8 cellular contexts compared by ENCODE assay signal in genomic region chr10:103660364-103661197, GRCh38.
DNase-seq lines count a peak whose midpoint lies in the region; ATAC-seq, FAIRE-seq and TF ChIP-seq lines count a peak whose summit lies in the region.

No MANE protein-coding gene starts in this region.

- WGBS in adipose tissue, 3 donors: 26 to 47% (median 27%) methylated on average over 33 to 42 of the region's 42 CpGs

- peak overlapping the region; percentile 81 for H3K4me3 ChIP-seq in Jurkat, Clone E6-1 (ENCODE audit: low read length)
- H3K4me3 ChIP-seq in keratinocyte (ENCODE audit: control insufficient read depth in 2 of 3, extremely low read depth in 1 of 3, insufficient read depth in 2 of 3, low read depth in 1 of 3, low read length in 3 of 3): peak overlapping the region in 2 of 3 experiments; percentile 9 to 17

- ATAC-seq in GM21390 (IDR thresholded peaks at IDR 0.05; ENCODE audit: unreplicated experiment) (peak; percentile 27), HG03378 (IDR thresholded peaks at IDR 0.05; ENCODE audit: unreplicated experiment) (no peak)
- ATAC-seq in stimulated activated memory B cell treated with anti-CD40 and anti-IgM and Interleukin-4, amounts not matched to agents 10 μg/mL and 1 μg/mL and 100 μg/mL, for 72 hours: peak; percentile 31

- peaks cover 39 to 57% of the 10 kb centered on the region in 2 experiments for H3K36me3 ChIP-seq in keratinocyte (ENCODE audit: control insufficient read depth in 2 of 2, extremely low read depth in 1 of 2, insufficient read depth in 2 of 2, low read length in 2 of 2)

- H2AFZ ChIP-seq in keratinocyte (ENCODE audit: control insufficient read depth, low read length): no peak overlapping the region

- H3K36me3 Mint-ChIP-seq in Calu3 (ENCODE audit: insufficient read depth, unreplicated experiment): peaks cover 15% of the 10 kb centered on the region
- H3K36me3 Mint-ChIP-seq in stimulated activated memory B cell treated with anti-CD40 and anti-IgM and Interleukin-4, amounts not matched to agents 10 μg/mL and 1 μg/mL and 100 μg/mL, for 72 hours: peaks cover 31% of the 10 kb centered on the region

- H3K9ac ChIP-seq in keratinocyte (ENCODE audit: control insufficient read depth, extremely low read depth, insufficient read depth, low read length): peak overlapping the region; percentile 47

- H3K27me3 ChIP-seq in keratinocyte (ENCODE audit: control insufficient read depth, extremely low read depth, insufficient read depth, low read length): no peaks in the 10 kb centered on the region

- BruUV-seq in Calu3 (replicated peaks; lab: Mats Ljungman, UMichigan): TSS peak; percentile 16

- DNase-seq in Calu3: peak; percentile 50
- DNase-seq in Jurkat, Clone E6-1 (ENCODE audit: low read depth, low spot score): no peak
- no peak for DNase-seq in keratinocyte (ENCODE audit: low read depth, low spot score)
- no peak for DNase-seq in effector CD8-positive, alpha-beta T cell (lab: John Stamatoyannopoulos, UW)

- H3K4me2 ChIP-seq in keratinocyte (ENCODE audit: control insufficient read depth, extremely low read depth, insufficient read depth, low read depth, low read length): peak overlapping the region; percentile 44

- H3K4me3 Mint-ChIP-seq in Calu3 (ENCODE audit: low read depth, unreplicated experiment): peak overlapping the region; percentile 92
- H3K4me3 Mint-ChIP-seq in stimulated activated memory B cell treated with anti-CD40 and anti-IgM and Interleukin-4, amounts not matched to agents 10 μg/mL and 1 μg/mL and 100 μg/mL, for 72 hours: peak overlapping the region; percentile 85

- peaks cover 4% of the 10 kb centered on the region for H4K20me1 ChIP-seq in keratinocyte (ENCODE audit: control insufficient read depth, extremely low read depth, insufficient read depth, low read length)

- intact Hi-C loops in Calu3 (cut with micrococcal nuclease; ENCODE audit: unreplicated experiment): no loop called here

- dilution Hi-C loops in keratinocyte (cut with MboI; ENCODE audit: extremely low pct_ligation_motif_present, low sequenced_read_pairs): no loop called here

- H3K79me2 ChIP-seq in keratinocyte (ENCODE audit: control insufficient read depth, insufficient read depth, low read length): peaks cover 59% of the 10 kb centered on the region

- H3K9me3 Mint-ChIP-seq in Calu3 (ENCODE audit: low read depth, unreplicated experiment): no peaks in the 10 kb centered on the region
- no peaks in the 10 kb centered on the region for H3K9me3 Mint-ChIP-seq in stimulated activated memory B cell treated with anti-CD40 and anti-IgM and Interleukin-4, amounts not matched to agents 10 μg/mL and 1 μg/mL and 100 μg/mL, for 72 hours

- H3K27ac ChIP-seq in adipose tissue (ENCODE audit: low read depth, low read length): peak overlapping the region; percentile 44
- peak overlapping the region; percentile 36 for H3K27ac ChIP-seq in keratinocyte (ENCODE audit: control insufficient read depth, insufficient read depth, low read length)

- FAIRE-seq in keratinocyte (lab: Jason Lieb, UNC): no peak

- peaks cover 20% of the 10 kb centered on the region for H3K4me1 ChIP-seq in keratinocyte (ENCODE audit: control insufficient read depth, extremely low read depth, insufficient read depth, low read length)

- H3K9me3 ChIP-seq in keratinocyte (ENCODE audit: control insufficient read depth, low read depth, low read length): no peaks in the 10 kb centered on the region

- H3K27me3 Mint-ChIP-seq in Calu3 (ENCODE audit: unreplicated experiment): no peaks in the 10 kb centered on the region
- H3K27me3 Mint-ChIP-seq in stimulated activated memory B cell treated with anti-CD40 and anti-IgM and Interleukin-4, amounts not matched to agents 10 μg/mL and 1 μg/mL and 100 μg/mL, for 72 hours: no peaks in the 10 kb centered on the region

- peak overlapping the region; percentile 86 for H3K27ac Mint-ChIP-seq in Calu3 (ENCODE audit: unreplicated experiment)
- peak overlapping the region; percentile 82 for H3K27ac Mint-ChIP-seq in stimulated activated memory B cell treated with anti-CD40 and anti-IgM and Interleukin-4, amounts not matched to agents 10 μg/mL and 1 μg/mL and 100 μg/mL, for 72 hours

- peaks cover 9% of the 10 kb centered on the region for H3K4me1 Mint-ChIP-seq in Calu3 (ENCODE audit: low read depth, unreplicated experiment)
- peaks cover 17% of the 10 kb centered on the region for H3K4me1 Mint-ChIP-seq in stimulated activated memory B cell treated with anti-CD40 and anti-IgM and Interleukin-4, amounts not matched to agents 10 μg/mL and 1 μg/mL and 100 μg/mL, for 72 hours

- TF ChIP-seq CTCF in Calu3 (IDR thresholded peaks at IDR 0.05; ENCODE audit: unreplicated experiment) (no peak), keratinocyte (optimal IDR thresholded peaks at IDR 0.05 in 1 of 3, IDR thresholded peaks at IDR 0.05 in 1 of 3, conservative IDR thresholded peaks at IDR 0.05 in 1 of 3; ENCODE audit: extremely low read depth in 1 of 3, insufficient read depth in 2 of 3, low read length in 3 of 3) (peak in 1 of 3 experiments; percentile 18)

- CTCF ChIA-PET in Calu3 (lab: Charles Lee): interaction anchor here (0.9 kb wide), 1 partner anchor 10 kb away, joined by 3 read pairs; no protein-coding TSS in a partner anchor

- H3K9me1 ChIP-seq in keratinocyte (ENCODE audit: control insufficient read depth, extremely low read depth, insufficient read depth, low read length): no peaks in the 10 kb centered on the region
